ENCODE assay signal across 22 cellular contexts in genomic region chr16:66832190-66832589, GRCh38. TPM values are rescaled to one million over a fixed set of nuclear protein-coding genes. Genes with fewer than 3 reads are reported as not detected.
"Had no signal": no experiment of that assay in that cellular context is flagged by ENCODE, and none has a peak within 500 bp of the region (broad histone marks: within the 10 kb centered on the region; RNA-seq: fewer than 3 reads in every experiment).

No MANE protein-coding gene starts in this region.

- H3K27ac Mint-ChIP-seq: activated CD4-positive, alpha-beta T cell treated with anti-CD3 and anti-CD28 coated beads, Interleukin-2, amount 10 ng/mL, durations not matched to agents 7 days and 5 days; activated naive CD8-positive, alpha-beta T cell treated with anti-CD3 and anti-CD28 coated beads for 36 hours; brain had no signal

- H3K4me3 Mint-ChIP-seq: activated naive CD8-positive, alpha-beta T cell treated with anti-CD3 and anti-CD28 coated beads for 36 hours had no signal

- H3K27me3 Mint-ChIP-seq: activated naive CD8-positive, alpha-beta T cell treated with anti-CD3 and anti-CD28 coated beads for 36 hours had no signal

- H3K9me3 Mint-ChIP-seq: activated CD4-positive, alpha-beta T cell treated with anti-CD3 and anti-CD28 coated beads, Interleukin-2, amount 10 ng/mL, durations not matched to agents 7 days and 5 days; activated naive CD8-positive, alpha-beta T cell treated with anti-CD3 and anti-CD28 coated beads for 36 hours; brain had no signal

- FAIRE-seq: endometrium had no signal

- H3K4me3 ChIP-seq: colonic mucosa, stomach, testis had no signal

- H3K9me3 ChIP-seq: colonic mucosa, stomach, testis had no signal

- DNase-seq: activated CD4-positive, alpha-beta T cell treated with anti-CD3 and anti-CD28 coated beads, Interleukin-2, amount 10 ng/mL, durations not matched to agents 7 days and 5 days; activated effector memory CD4-positive, alpha-beta T cell treated with anti-CD3 and anti-CD28 coated beads, Interleukin-2, amount 50 U/mL, for 16 hours; activated naive CD8-positive, alpha-beta T cell treated with anti-CD3 and anti-CD28 coated beads for 36 hours; activated T-cell treated with anti-CD3 and anti-CD28 coated beads, Interleukin-2, amount 50 U/mL, for 1 hour; central memory CD4-positive, alpha-beta T cell; colonic mucosa; islet precursor cell; naive thymus-derived CD4-positive, alpha-beta T cell; occipital lobe; stimulated activated CD4-positive, alpha-beta T cell treated with anti-CD3 and anti-CD28 coated beads, Interleukin-1b, Interleukin-23, amount 100 ng/mL, for 48 hours; stomach; T-helper 1 cell; testis had no signal

- H3K36me3 ChIP-seq: colonic mucosa had no signal

- H3K27ac ChIP-seq: colonic mucosa, stomach, testis had no signal

- H3K27me3 ChIP-seq: colonic mucosa, stomach, testis had no signal

RNA-seq across cellular contexts. Expression of gene CA7, which starts 12.0 kb away (rescaled TPM):
- total RNA-seq: activated CD4-positive, alpha-beta T cell treated with anti-CD3 and anti-CD28 coated beads, Interleukin-2, amount 10 ng/mL, durations not matched to agents 7 days and 5 days; activated naive CD8-positive, alpha-beta T cell treated with anti-CD3 and anti-CD28 coated beads for 36 hours; left lobe of liver; lung microvascular endothelial cell; mononuclear cell; naive thymus-derived CD4-positive, alpha-beta T cell; occipital lobe; pulmonary artery endothelial cell; sciatic nerve; ureter had no signal
- polyA plus RNA-seq: naive thymus-derived CD4-positive, alpha-beta T cell had no signal

RNA-seq across cellular contexts. Expression of gene TERB1, which starts 30.8 kb away (rescaled TPM):
- total RNA-seq: activated naive CD8-positive, alpha-beta T cell treated with anti-CD3 and anti-CD28 coated beads for 36 hours; left lobe of liver; stomach had no signal
- polyA plus RNA-seq: esophagus; naive thymus-derived CD4-positive, alpha-beta T cell; stomach had no signal
